Comparison of ENCODE assay signal across 12 cellular contexts in genomic region chr19:57302020-57302465, GRCh38. TPM values are rescaled to one million over a fixed set of nuclear protein-coding genes. Genes with fewer than 3 reads are reported as not detected.
DNase-seq lines count a peak whose midpoint lies in the region; ATAC-seq, FAIRE-seq and TF ChIP-seq lines count a peak whose summit lies in the region.
"Had no signal": no experiment of that assay in that cellular context is flagged by ENCODE, and none has a peak within 500 bp of the region (broad histone marks: within the 10 kb centered on the region; RNA-seq: fewer than 3 reads in every experiment).

No MANE protein-coding gene starts in this region.

- no peak overlapping the region for H3K56ac ChIP-seq in IMR-90 (ENCODE audit: extremely low read depth, insufficient read depth, low read length)

- H3K79me1 ChIP-seq in IMR-90 (ENCODE audit: low read depth in 1 of 2, low read length in 2 of 2) = peaks cover 20 to 41% of the 10 kb centered on the region in 2 experiments

- H3K9me3 ChIP-seq in IMR-90 (ENCODE audit: control insufficient read depth, insufficient read depth, low read length) (no peaks in the 10 kb centered on the region), GM12878 (replicated peaks; ENCODE audit: control insufficient read depth, insufficient read depth, low read length) (no peaks in the 10 kb centered on the region)
- H3K9me3 ChIP-seq: pancreas had no signal

- H3K4me2 ChIP-seq in IMR-90 (ENCODE audit: low read depth, low read length) (peak overlapping the region; percentile 5), GM12878 (ENCODE audit: control insufficient read depth, insufficient read depth) (no peak overlapping the region)

- POLR2A ChIA-PET in IMR-90 (lab: Charles Lee; ENCODE audit: unreplicated experiment) = interaction anchor here (0.6 kb wide), 1 partner anchor 61 kb away, joined by 3 read pairs; the partner anchor contains the start of gene ZNF805
- POLR2A ChIA-PET in GM12878 (lab: Charles Lee) = interaction anchor here (0.5 to 1.6 kb wide), 6 partner anchors 8 to 40 kb away, joined by 3 to 4 read pairs (median 3); no protein-coding TSS in a partner anchor
- POLR2A ChIA-PET in HEK293T (lab: Yijun Ruan, JAX) = interaction anchor here (0.6 kb wide), 1 partner anchor 13 kb away, joined by 3 read pairs; no protein-coding TSS in a partner anchor

- H3K4me3 ChIP-seq in IMR-90 (ENCODE audit: insufficient read depth, low read depth, low read length) (no peak overlapping the region), GM12878 (no peak overlapping the region)
- H3K4me3 ChIP-seq: pancreas had no signal

- no peak for TF ChIP-seq EP300 in GM12878 (IDR thresholded peaks at IDR 0.05; ENCODE audit: borderline replicate concordance in 1 of 2, control insufficient read depth in 1 of 2, low read depth in 2 of 2, low read length in 2 of 2)

- peak overlapping the region; percentile 10; the same call in 1 of the 2 replicates for H3K18ac ChIP-seq in IMR-90 (ENCODE audit: low read depth, low read length)

- BruUV-seq in IMR-90 (replicated peaks; lab: Mats Ljungman, UMichigan) (no TSS peak), GM12878 (replicated peaks; lab: Mats Ljungman, UMichigan) (no TSS peak)

- no peak overlapping the region for H3K14ac ChIP-seq in IMR-90 (replicated peaks; ENCODE audit: low read depth, low read length)

- in situ Hi-C loops in IMR-90 (cut with MboI; ENCODE audit: low sequenced_read_pairs) = no loop called here
- in situ Hi-C loops in GM12878 (cut with MboI) = no loop called here

- TF ChIP-seq RAD21 in IMR-90 (IDR thresholded peaks at IDR 0.05; ENCODE audit: low read length) (no peak; the same call in 1 of the 2 replicates), GM12878 (IDR thresholded peaks at IDR 0.05; ENCODE audit: insufficient read depth, low read depth, low read length) (no peak)

- H2BK120ac ChIP-seq in IMR-90 (ENCODE audit: low read depth, low read length) = no peak overlapping the region

- DNase-seq in AG08395 (ENCODE audit: low spot score) (peak; percentile 93), IMR-90 (peak; percentile 95), GM12878 (ENCODE audit: low read depth, low spot score) (no peak), left colon (no peak), HEK293T (ENCODE audit: extremely low spot score) (no peak), GM12891 (ENCODE audit: insufficient read length, low spot score) (no peak)
- DNase-seq in activated CD4-positive, alpha-beta T cell treated with anti-CD3 and anti-CD28 coated beads, Interleukin-2, amount 50 U/mL, for 1 hour = no peak
- DNase-seq in stimulated activated CD4-positive, alpha-beta T cell treated with anti-CD3 and anti-CD28 coated beads, Interleukin-4, amount 100 ng/mL, for 24 hours = no peak
- DNase-seq: activated CD8-positive, alpha-beta T cell treated with anti-CD3 and anti-CD28 coated beads, Interleukin-2, amount 10 ng/mL, durations not matched to agents 7 days and 5 days; DMS153; pancreas had no signal

- peak overlapping the region; percentile 47 for H2AFZ ChIP-seq in IMR-90 (replicated peaks; ENCODE audit: low read length, poor library complexity)
- no peak overlapping the region for H2AFZ ChIP-seq in GM12878 (ENCODE audit: control insufficient read depth, low read depth, low read length)

- intact Hi-C loops in IMR-90 (cut with micrococcal nuclease) (no loop called here), GM12878 (cut with micrococcal nuclease; ENCODE audit: unreplicated experiment) (no loop called here), left colon (cut with DNase I, micrococcal nuclease) (no loop called here)

- H3K36me3 ChIP-seq in IMR-90 (ENCODE audit: control insufficient read depth, insufficient read depth, low read length) (peaks cover 10% of the 10 kb centered on the region), GM12878 (ENCODE audit: control insufficient read depth in 2 of 2, insufficient read depth in 2 of 2, low read length in 1 of 2) (peaks cover 5 to 16% of the 10 kb centered on the region in 2 experiments)

- TF ChIP-seq CTCF in IMR-90 (conservative IDR thresholded peaks at IDR 0.05; ENCODE audit: low read depth, low read length) = 0 out of 2 replicates have a peak, but pooled peaks have one; percentile 11
- no peak for TF ChIP-seq CTCF in GM12878 (IDR thresholded peaks at IDR 0.05 in 2 of 3, conservative IDR thresholded peaks at IDR 0.05 in 1 of 3; ENCODE audit: control insufficient read depth in 2 of 3, extremely low read depth in 1 of 3, insufficient read depth in 1 of 3, low read depth in 3 of 3, low read length in 3 of 3)

- CTCF ChIA-PET in IMR-90 (lab: Yijun Ruan, JAX) = interaction anchor here (1.0 to 1.3 kb wide), 2 partner anchors 9 to 18 kb away, joined by 3 to 4 read pairs; partner anchors contain the start of gene ZNF543
- CTCF ChIA-PET in GM12878 (lab: Yijun Ruan, JAX) = interaction anchor here (0.7 to 1.1 kb wide), 3 partner anchors 14 to 108 kb away, joined by 3 read pairs; no protein-coding TSS in a partner anchor
- CTCF ChIA-PET in HEK293T (lab: Yijun Ruan, JAX) = no interaction called here

- H3K4me1 ChIP-seq in IMR-90 (ENCODE audit: control insufficient read depth, insufficient read depth, low read length) = peaks cover 9% of the 10 kb centered on the region
- no peaks in the 10 kb centered on the region for H3K4me1 ChIP-seq in GM12878 (ENCODE audit: control insufficient read depth, insufficient read depth, low read length)
- H3K4me1 ChIP-seq: pancreas had no signal

- peak overlapping the region; percentile 33 for H2BK5ac ChIP-seq in IMR-90 (ENCODE audit: low read depth, low read length, poor library complexity, severe bottlenecking)

- H2BK20ac ChIP-seq in IMR-90 (ENCODE audit: low read depth, low read length) = no peak overlapping the region

- ATAC-seq in IMR-90 (ENCODE audit: low read depth) (peak; percentile 97), GM12878 (peak; percentile 76), left colon (peak; percentile 12)
- ATAC-seq: activated CD8-positive, alpha-beta T cell treated with anti-CD3 and anti-CD28 coated beads, Interleukin-2, amount 10 ng/mL, durations not matched to agents 7 days and 5 days had no signal

- H2BK15ac ChIP-seq in IMR-90 (ENCODE audit: low read depth, low read length) = no peak overlapping the region

- H3K27me3 ChIP-seq in IMR-90 (ENCODE audit: control insufficient read depth, insufficient read depth, low read length) (no peaks in the 10 kb centered on the region), GM12878 (replicated peaks in 1 of 2; ENCODE audit: control insufficient read depth in 2 of 2, insufficient read depth in 2 of 2, low read length in 1 of 2) (no peaks in the 10 kb centered on the region)
- H3K27me3 ChIP-seq: pancreas had no signal

- 0 out of 2 replicates have a peak overlapping the region, but pooled peaks have one; percentile 16 for H4K91ac ChIP-seq in IMR-90 (ENCODE audit: insufficient read depth, low read depth, low read length)

- H4K20me1 ChIP-seq in IMR-90 (ENCODE audit: insufficient read depth, low read length) = peaks cover 29% of the 10 kb centered on the region
- no peaks in the 10 kb centered on the region for H4K20me1 ChIP-seq in GM12878 (ENCODE audit: control insufficient read depth, insufficient read depth)

- H4K8ac ChIP-seq in IMR-90 (ENCODE audit: low read depth in 2 of 2, low read length in 2 of 2) = no peak overlapping the region

- dilution Hi-C loops in IMR-90 (cut with HindIII; ENCODE audit: low sequenced_read_pairs, unreplicated experiment) = no loop called here

- H3K27ac ChIP-seq in IMR-90 (ENCODE audit: insufficient read depth, low read length) (peak overlapping the region; percentile 52; the same call in 1 of the 2 replicates), GM12878 (ENCODE audit: control insufficient read depth, insufficient read depth) (no peak overlapping the region)
- H3K27ac ChIP-seq: pancreas had no signal

- RAD21 ChIA-PET in GM12878 (lab: Charles Lee; ENCODE audit: unreplicated experiment) = interaction anchor here (1.0 to 1.6 kb wide), 2 partner anchors 9 to 19 kb away, joined by 5 read pairs; no protein-coding TSS in a partner anchor

- H2AK9ac ChIP-seq in IMR-90 (replicated peaks; ENCODE audit: low read depth, low read length, poor library complexity) = peak overlapping the region; percentile 73

- peak overlapping the region; percentile 3; the same call in 1 of the 2 replicates for H4K5ac ChIP-seq in IMR-90 (ENCODE audit: low read depth, low read length)

- H3K4ac ChIP-seq in IMR-90 (ENCODE audit: low read depth, low read length) = peak overlapping the region; percentile 8; the same call in 1 of the 2 replicates

- SMC1A ChIA-PET in GM12878 (lab: Charles Lee; ENCODE audit: uncharacterized antibody, unreplicated experiment) = interaction anchor here (0.5 to 2.5 kb wide), 6 partner anchors 9 to 59 kb away, joined by 3 to 7 read pairs (median 4); no protein-coding TSS in a partner anchor

- H3K9me1 ChIP-seq in IMR-90 (ENCODE audit: insufficient read depth, low read length) = peaks cover 12% of the 10 kb centered on the region

- WGBS in IMR-90 (ENCODE audit: extremely low coverage in 2 of 2, insufficient read length in 1 of 2), 2 experiments = 40% methylated on average over 1 of the region's 1 CpG; no CpG with 5 or more reads in 1 of the 2 experiments
- WGBS in GM12878 (ENCODE audit: insufficient coverage, insufficient replicate concordance, low lambda C conversion rate, missing lambda C conversion rate) = 0% methylated on average over 1 of the region's 1 CpG

- TF ChIP-seq POLR2A in IMR-90 (IDR thresholded peaks at IDR 0.05; ENCODE audit: low read depth, low read length) (no peak), GM12878 (IDR thresholded peaks at IDR 0.05; ENCODE audit: low read depth, low read length) (peak; percentile 70), GM12891 (IDR thresholded peaks at IDR 0.05; ENCODE audit: low read depth, low read length) (no peak; the same call in 1 of the 2 replicates)

- no peak for FAIRE-seq in GM12878 (lab: Jason Lieb, UNC)
- FAIRE-seq in GM12891 (lab: Jason Lieb, UNC) = no peak
- FAIRE-seq: endothelial cell of umbilical vein, pancreas had no signal

- H3K23ac ChIP-seq in IMR-90 (ENCODE audit: low read depth, low read length) = no peak overlapping the region

- H3K9ac ChIP-seq in IMR-90 (ENCODE audit: low read depth, low read length) = no peak overlapping the region
- no peak overlapping the region for H3K9ac ChIP-seq in GM12878 (ENCODE audit: control insufficient read depth, insufficient read depth, low read length)

- H2AK5ac ChIP-seq in IMR-90 (ENCODE audit: low read depth, low read length) = peak overlapping the region; percentile 67

- peaks cover 9% of the 10 kb centered on the region for H3K79me2 ChIP-seq in GM12878 (ENCODE audit: control insufficient read depth, insufficient read depth, low read length)

RNA-seq across cellular contexts. Expression of gene ZNF543, which starts 18.2 kb away (rescaled TPM):
- total RNA-seq in IMR-90 (2012; rRNA removed) (8.3 and 9.0 TPM in 2 replicates), GM12878 (2014; rRNA removed) (9.0 and 9.5 TPM in 2 replicates), GM12878 (2014; rRNA removed; fragmentation: Illumina TruSeq; extraction: Trizol) (8.5 and 8.6 TPM in 2 replicates), GM12878 (2021) (7.3 and 8.0 TPM in 2 replicates), left colon (1 to 10 TPM; 2.8 to 3.5 TPM)
- polyA plus RNA-seq in IMR-90 (2012; rRNA removed) (0.92 and 1.8 TPM in 2 replicates), GM12878 (2011; rRNA removed) (3.4 and 4.5 TPM in 2 replicates), GM12878 (2014; fragmentation: Illumina TruSeq; extraction: Trizol) (2.4 and 2.7 TPM in 2 replicates), GM12878 (2014; fragmentation: Nextera tagmentation; extraction: Ambion mirVana) (under 1 TPM; 0.53 to 0.74 TPM), GM12878 (2014; rRNA removed) (3.2 and 3.5 TPM in 2 replicates), GM12878 (2016; fragmentation: Nextera tagmentation; extraction: Ambion mirVana) (1 to 10 TPM; 3.7 to 4.3 TPM)
- polyA plus RNA-seq in IMR-90 (2012; cell fraction: cytosol; rRNA removed) = 0.51 and 0.57 TPM in 2 replicates
- 0.27 and 0.71 TPM in 2 replicates for polyA plus RNA-seq in IMR-90 (2012; cell fraction: nucleus; rRNA removed; ENCODE audit: low replicate concordance)
- 20.8 and 22.8 TPM in 2 replicates for total RNA-seq in GM12878 (2013; cell fraction: nucleolus; rRNA removed)
- polyA plus RNA-seq in GM12878 (2011; ENCODE audit: low read depth) = 2.7 TPM
- 2.3 and 2.9 TPM in 2 replicates for polyA plus RNA-seq in GM12878 (2011; cell fraction: cytosol; rRNA removed)
- polyA plus RNA-seq in GM12878 (2011; cell fraction: nucleus; rRNA removed) = 2.8 TPM in 2 replicates
- 2.7 and 3.0 TPM in 2 replicates for polyA plus RNA-seq in GM12878 (2012)
- 13.2 and 14.1 TPM in 2 replicates for polyA minus RNA-seq in GM12878 (2011; rRNA and poly(A)+ RNA removed)
- polyA minus RNA-seq in GM12878 (2011; cell fraction: cytosol; rRNA and poly(A)+ RNA removed) = 5.6 TPM in 2 replicates
- 5.6 and 7.7 TPM in 2 replicates for polyA minus RNA-seq in GM12878 (2011; cell fraction: nucleus; rRNA and poly(A)+ RNA removed)
- polyA plus RNA-seq in GM12891 (2012; ENCODE audit: low read depth, missing spikeins) = 1.4 TPM

RNA-seq across cellular contexts. Expression of gene ZNF460, which starts 21.8 kb away (rescaled TPM):
- total RNA-seq in IMR-90 (2012; rRNA removed) (41.9 and 55.2 TPM in 2 replicates), GM12878 (2014; rRNA removed) (34.4 and 37.5 TPM in 2 replicates), GM12878 (2014; rRNA removed; fragmentation: Illumina TruSeq; extraction: Trizol) (42.4 and 46.5 TPM in 2 replicates), GM12878 (2021) (41.7 and 43.0 TPM in 2 replicates), left colon (10 to 100 TPM; 33.1 to 41.6 TPM)
- polyA plus RNA-seq in IMR-90 (2012; rRNA removed) (3.2 and 3.6 TPM in 2 replicates), GM12878 (2011; rRNA removed) (23.8 and 25.2 TPM in 2 replicates), GM12878 (2014; fragmentation: Illumina TruSeq; extraction: Trizol) (1.5 and 2.8 TPM in 2 replicates), GM12878 (2014; fragmentation: Nextera tagmentation; extraction: Ambion mirVana) (under 1 TPM; 0.15 to 0.58 TPM), GM12878 (2014; rRNA removed) (7.7 and 8.5 TPM in 2 replicates), GM12878 (2016; fragmentation: Nextera tagmentation; extraction: Ambion mirVana) (1 to 10 TPM; 8.0 to 8.9 TPM)
- 0.82 and 1.1 TPM in 2 replicates for polyA plus RNA-seq in IMR-90 (2012; cell fraction: cytosol; rRNA removed)
- 2.3 and 6.0 TPM in 2 replicates for polyA plus RNA-seq in IMR-90 (2012; cell fraction: nucleus; rRNA removed; ENCODE audit: low replicate concordance)
- total RNA-seq in GM12878 (2013; cell fraction: nucleolus; rRNA removed) = 431 and 458 TPM in 2 replicates
- 3.1 TPM for polyA plus RNA-seq in GM12878 (2011; ENCODE audit: low read depth)
- polyA plus RNA-seq in GM12878 (2011; cell fraction: cytosol; rRNA removed) = 18.2 and 19.4 TPM in 2 replicates
- 15.9 and 20.0 TPM in 2 replicates for polyA plus RNA-seq in GM12878 (2011; cell fraction: nucleus; rRNA removed)
- 3.0 TPM in 2 replicates for polyA plus RNA-seq in GM12878 (2012)
- 238 and 280 TPM in 2 replicates for polyA minus RNA-seq in GM12878 (2011; rRNA and poly(A)+ RNA removed)
- 72.3 and 73.4 TPM in 2 replicates for polyA minus RNA-seq in GM12878 (2011; cell fraction: cytosol; rRNA and poly(A)+ RNA removed)
- 77.2 and 85.8 TPM in 2 replicates for polyA minus RNA-seq in GM12878 (2011; cell fraction: nucleus; rRNA and poly(A)+ RNA removed)
- 1.2 TPM for polyA plus RNA-seq in GM12891 (2012; ENCODE audit: low read depth, missing spikeins)

RNA-seq across cellular contexts. Expression of gene ZNF304, which starts 49.0 kb away (rescaled TPM):
- total RNA-seq in IMR-90 (2012; rRNA removed) (11.9 and 16.1 TPM in 2 replicates), GM12878 (2014; rRNA removed) (7.3 and 7.4 TPM in 2 replicates), GM12878 (2014; rRNA removed; fragmentation: Illumina TruSeq; extraction: Trizol) (9.4 and 9.7 TPM in 2 replicates), GM12878 (2021) (8.6 and 8.8 TPM in 2 replicates), left colon (1 to 10 TPM; 3.0 to 3.3 TPM)
- polyA plus RNA-seq in IMR-90 (2012; rRNA removed) (2.9 and 3.9 TPM in 2 replicates), GM12878 (2011; rRNA removed) (11.6 and 12.1 TPM in 2 replicates), GM12878 (2014; fragmentation: Illumina TruSeq; extraction: Trizol) (8.0 and 9.0 TPM in 2 replicates), GM12878 (2014; fragmentation: Nextera tagmentation; extraction: Ambion mirVana) (1 to 10 TPM; 1.1 to 1.5 TPM), GM12878 (2014; rRNA removed) (5.0 and 5.5 TPM in 2 replicates), GM12878 (2016; fragmentation: Nextera tagmentation; extraction: Ambion mirVana) (1 to 10 TPM; 5.0 to 6.6 TPM)
- 1.1 and 1.5 TPM in 2 replicates for polyA plus RNA-seq in IMR-90 (2012; cell fraction: cytosol; rRNA removed)
- 1.6 and 7.9 TPM in 2 replicates for polyA plus RNA-seq in IMR-90 (2012; cell fraction: nucleus; rRNA removed; ENCODE audit: low replicate concordance)
- 14.3 and 14.6 TPM in 2 replicates for total RNA-seq in GM12878 (2013; cell fraction: nucleolus; rRNA removed)
- polyA plus RNA-seq in GM12878 (2011; ENCODE audit: low read depth) = 4.9 TPM
- 7.4 and 9.1 TPM in 2 replicates for polyA plus RNA-seq in GM12878 (2011; cell fraction: cytosol; rRNA removed)
- 9.2 and 10.4 TPM in 2 replicates for polyA plus RNA-seq in GM12878 (2011; cell fraction: nucleus; rRNA removed)
- 6.2 and 7.2 TPM in 2 replicates for polyA plus RNA-seq in GM12878 (2012)
- 18.6 and 20.1 TPM in 2 replicates for polyA minus RNA-seq in GM12878 (2011; rRNA and poly(A)+ RNA removed)
- polyA minus RNA-seq in GM12878 (2011; cell fraction: cytosol; rRNA and poly(A)+ RNA removed) = 6.0 and 7.2 TPM in 2 replicates
- polyA minus RNA-seq in GM12878 (2011; cell fraction: nucleus; rRNA and poly(A)+ RNA removed) = 5.8 and 7.3 TPM in 2 replicates
- polyA plus RNA-seq in GM12891 (2012; ENCODE audit: low read depth, missing spikeins) = 4.6 TPM

Comparison
In these comparisons a context has a peak if more than half of its experiments do, and no peak if none do; other contexts are left out.
1. DNase-seq: peak in AG08395 (single experiment) and IMR-90 (single experiment); none in GM12878 (single experiment), left colon (0 of 2), HEK293T (single experiment), GM12891 (single experiment), activated CD4-positive, alpha-beta T cell treated with anti-CD3 and anti-CD28 coated beads, Interleukin-2, amount 50 U/mL, for 1 hour (single experiment) and stimulated activated CD4-positive, alpha-beta T cell treated with anti-CD3 and anti-CD28 coated beads, Interleukin-4, amount 100 ng/mL, for 24 hours (single experiment).
2. ATAC-seq: peak in every context shown above with its lines; median percentile 97 in IMR-90; 76 in GM12878; 12 in left colon.